30 cellular contexts compared by ENCODE assay signal in genomic region chr13:101283782-101284181, GRCh38.
DNase-seq lines count a peak whose midpoint lies in the region; ATAC-seq and TF ChIP-seq lines count a peak whose summit lies in the region.
"Had no signal": no experiment of that assay in that cellular context is flagged by ENCODE, and none has a peak within 500 bp of the region (broad histone marks: within the 10 kb centered on the region; RNA-seq: fewer than 3 reads in every experiment).

No MANE protein-coding gene starts in this region.

- ATAC-seq in foreskin keratinocyte: peak; percentile 52
- no peak for ATAC-seq in Right ventricle myocardium inferior
- ATAC-seq: left lung; stimulated activated naive B cell treated with anti-CD40 and anti-IgM and Interleukin-4, amounts not matched to agents 10 μg/mL and 1 μg/mL and 100 μg/mL, for 72 hours; WTC11 had no signal

- no peaks in the 10 kb centered on the region for H3K4me1 ChIP-seq in foreskin keratinocyte
- H3K4me1 ChIP-seq: Caco-2, left lung had no signal

- H3K27ac ChIP-seq in foreskin keratinocyte: no peak overlapping the region
- H3K27ac ChIP-seq: 22Rv1; BLaER1 treated with 17β-estradiol and CSF1 and Interleukin-3, amounts not matched to agents 10 nM and 100 nM; epithelial cell of prostate; left lung; PC-9; skin epidermis had no signal

- H3K27me3 ChIP-seq in foreskin keratinocyte: no peaks in the 10 kb centered on the region
- H3K27me3 ChIP-seq: BLaER1 treated with 17β-estradiol and CSF1 and Interleukin-3, amounts not matched to agents 10 nM and 100 nM; left lung had no signal

- peak; percentile 22 for DNase-seq in DMS153 (lab: John Stamatoyannopoulos, UW)
- no peak for DNase-seq in DMS153 treated with DMSO at 0.1 percent for 48 hours (lab: John Stamatoyannopoulos, UW; ENCODE audit: unreplicated experiment)
- DNase-seq in NCI-H1436 (lab: John Stamatoyannopoulos, UW): peak; percentile 45
- peak; percentile 27 for DNase-seq in NCI-H345 treated with DMSO at 0.1 percent for 48 hours (lab: John Stamatoyannopoulos, UW; ENCODE audit: unreplicated experiment)
- DNase-seq in foreskin keratinocyte: peak; percentile 25 to 58
- no peak for DNase-seq in stimulated activated CD4-positive, alpha-beta T cell treated with anti-CD3 and anti-CD28 coated beads, Interleukin-2, amount 100 ng/mL, for 48 hours
- DNase-seq in Right ventricle myocardium inferior (ENCODE audit: missing footprints): no peak
- no peak for DNase-seq in NCI-H2029 treated with DMSO at 0.1 percent for 48 hours (lab: John Stamatoyannopoulos, UW)
- DNase-seq: activated CD4-positive, alpha-beta T cell treated with anti-CD3 and anti-CD28 coated beads, Interleukin-2, amount 10 ng/mL, durations not matched to agents 24 days and 14 days; amniotic stem cell; Caco-2; effector CD8-positive, alpha-beta T cell; HFFc6; Karpas-422; left lung; mesenchymal stem cell; MV-4-11; NCI-H2107; nephron progenitor cell; PC-9; Right ventricle myocardium superior; stimulated activated naive B cell treated with anti-CD40 and anti-IgM and Interleukin-4, amounts not matched to agents 10 μg/mL and 1 μg/mL and 100 μg/mL, for 72 hours; substantia nigra; SW 1271; T1000 had no signal

- TF ChIP-seq CTCF in foreskin keratinocyte (conservative IDR thresholded peaks at IDR 0.05): no peak

- intact Hi-C loops in Right ventricle myocardium inferior (cut with DNase I): no loop called here

Comparison
In these comparisons a context has a peak if more than half of its experiments do, and no peak if none do; other contexts are left out.
1. DNase-seq: peak in DMS153 (single experiment), NCI-H1436 (single experiment), NCI-H345 treated with DMSO at 0.1 percent for 48 hours (single experiment) and foreskin keratinocyte (2 of 2); none in DMS153 treated with DMSO at 0.1 percent for 48 hours (single experiment), stimulated activated CD4-positive, alpha-beta T cell treated with anti-CD3 and anti-CD28 coated beads, Interleukin-2, amount 100 ng/mL, for 48 hours (0 of 2), Right ventricle myocardium inferior (single experiment) and NCI-H2029 treated with DMSO at 0.1 percent for 48 hours (single experiment).